ENCODE assay signal across 26 cellular contexts in genomic region chr9:35546853-35547252, GRCh38.
"Had no signal": no experiment of that assay in that cellular context is flagged by ENCODE, and none has a peak within 500 bp of the region (broad histone marks: within the 10 kb centered on the region; RNA-seq: fewer than 3 reads in every experiment).

No MANE protein-coding gene starts in this region.

- H3K9ac ChIP-seq: SK-N-SH had no signal

- H3K27me3 Mint-ChIP-seq: activated naive CD4-positive, alpha-beta T cell treated with anti-CD3 and anti-CD28 coated beads, Interleukin-2, amount 50 U/mL, for 24 hours; activated T-cell treated with anti-CD3 and anti-CD28 coated beads, Interleukin-2, amount 50 U/mL, for 24 hours had no signal

- H3K4me3 ChIP-seq: body of pancreas, K562, PC-9, SJCRH30 had no signal

- FAIRE-seq: K562 had no signal

- H3K9me2 ChIP-seq: SK-N-SH had no signal

- H3K9me3 Mint-ChIP-seq: activated naive CD4-positive, alpha-beta T cell treated with anti-CD3 and anti-CD28 coated beads, Interleukin-2, amount 50 U/mL, for 24 hours; activated T-cell treated with anti-CD3 and anti-CD28 coated beads, Interleukin-2, amount 50 U/mL, for 24 hours; activated T-helper 1 cell treated with anti-CD3 and anti-CD28 coated beads, Interleukin-12 subunit alpha, Interleukin-12 subunit beta, Interleukin-2, Interleukin-4 antibody, amounts not matched to agents 30 ng/mL and 10 ng/mL and 1 ng/mL, durations not matched to agents 14 hours and 24 hours and 36 hours had no signal

- H3K9me3 ChIP-seq: body of pancreas, SJCRH30, SK-N-SH had no signal

- H3K4me1 ChIP-seq: body of pancreas, SJCRH30 had no signal

- ATAC-seq: activated CD8-positive, alpha-beta T cell treated with anti-CD3 and anti-CD28 coated beads, Interleukin-2, amount 10 ng/mL, durations not matched to agents 7 days and 5 days; body of pancreas; K562 had no signal

- DNase-seq: activated CD4-positive, alpha-beta T cell treated with anti-CD3 and anti-CD28 coated beads for 48 hours; activated CD4-positive, alpha-beta T cell treated with anti-CD3 and anti-CD28 coated beads, Interleukin-2, amount 50 U/mL, for 4 hours; activated CD4-positive, CD25-positive, alpha-beta regulatory T cell treated with anti-CD3 and anti-CD28 coated beads, Interleukin-2, amount 50 U/mL, for 72 hours; activated CD8-positive, alpha-beta memory T cell treated with anti-CD3 and anti-CD28 coated beads, Interleukin-2, amount 50 U/mL, for 48 hours; activated CD8-positive, alpha-beta T cell treated with anti-CD3 and anti-CD28 coated beads, Interleukin-2, amount 10 ng/mL, durations not matched to agents 7 days and 5 days; activated effector memory CD4-positive, alpha-beta T cell treated with Interleukin-2 at 50 U/mL for 16 hours; activated naive CD4-positive, alpha-beta T cell; activated T-cell treated with anti-CD3 and anti-CD28 coated beads, Interleukin-2, amount 50 U/mL, for 24 hours; aorta; body of pancreas; cerebellar nuclear complex; Karpas-422; NCI-H1105 treated with DMSO at 0.1 percent for 48 hours; NCI-H1436 treated with DMSO at 0.1 percent for 48 hours; NCI-H187; NCI-H2081; NCI-H446; NCI-H524; PC-9; Right ventricle myocardium superior; SJCRH30; SK-N-SH; T-helper 1 cell had no signal

- H3K4me3 Mint-ChIP-seq: activated CD8-positive, alpha-beta T cell treated with anti-CD3 and anti-CD28 coated beads, Interleukin-2, amount 10 ng/mL, durations not matched to agents 7 days and 5 days; activated naive CD4-positive, alpha-beta T cell treated with anti-CD3 and anti-CD28 coated beads, Interleukin-2, amount 50 U/mL, for 24 hours; activated T-cell treated with anti-CD3 and anti-CD28 coated beads, Interleukin-2, amount 50 U/mL, for 24 hours; activated T-helper 1 cell treated with anti-CD3 and anti-CD28 coated beads, Interleukin-12 subunit alpha, Interleukin-12 subunit beta, Interleukin-2, Interleukin-4 antibody, amounts not matched to agents 30 ng/mL and 10 ng/mL and 1 ng/mL, durations not matched to agents 14 hours and 24 hours and 36 hours had no signal

- H3K36me3 ChIP-seq: SJCRH30 had no signal

- H3K4me2 ChIP-seq: PC-9, SK-N-SH had no signal

- H2AFZ ChIP-seq: PC-9 had no signal

- H3K36me3 Mint-ChIP-seq: activated naive CD4-positive, alpha-beta T cell treated with anti-CD3 and anti-CD28 coated beads, Interleukin-2, amount 50 U/mL, for 24 hours had no signal

- H3K4me1 Mint-ChIP-seq: activated naive CD4-positive, alpha-beta T cell treated with anti-CD3 and anti-CD28 coated beads, Interleukin-2, amount 50 U/mL, for 24 hours had no signal

- H3K27me3 ChIP-seq: body of pancreas, SJCRH30 had no signal

- H3K27ac ChIP-seq: body of pancreas, PC-9, SJCRH30 had no signal

- H3K27ac Mint-ChIP-seq: activated CD8-positive, alpha-beta T cell treated with anti-CD3 and anti-CD28 coated beads, Interleukin-2, amount 10 ng/mL, durations not matched to agents 7 days and 5 days; activated naive CD4-positive, alpha-beta T cell treated with anti-CD3 and anti-CD28 coated beads, Interleukin-2, amount 50 U/mL, for 24 hours; activated T-cell treated with anti-CD3 and anti-CD28 coated beads, Interleukin-2, amount 50 U/mL, for 24 hours; activated T-helper 1 cell treated with anti-CD3 and anti-CD28 coated beads, Interleukin-12 subunit alpha, Interleukin-12 subunit beta, Interleukin-2, Interleukin-4 antibody, amounts not matched to agents 30 ng/mL and 10 ng/mL and 1 ng/mL, durations not matched to agents 14 hours and 24 hours and 36 hours had no signal
